In genomic region chr12:51324953-51325352, GRCh38 we compare ENCODE assay signal across 20 cellular contexts. TPM values are rescaled to one million over a fixed set of nuclear protein-coding genes. Genes with fewer than 3 reads are reported as not detected.
DNase-seq lines count a peak whose midpoint lies in the region; ATAC-seq and TF ChIP-seq lines count a peak whose summit lies in the region.
"Had no signal": no experiment of that assay in that cellular context is flagged by ENCODE, and none has a peak within 500 bp of the region (broad histone marks: within the 10 kb centered on the region; RNA-seq: fewer than 3 reads in every experiment).

No MANE protein-coding gene starts in this region.

- H2BK12ac ChIP-seq in trophoblast cell (ENCODE audit: low read length), result no peak overlapping the region

- H3K9ac ChIP-seq in Loucy (ENCODE audit: low read depth, low read length, poor library complexity, severe bottlenecking) (peak overlapping the region; percentile 4), trophoblast cell (ENCODE audit: low read length) (no peak overlapping the region)

- H3K79me1 ChIP-seq in trophoblast cell (ENCODE audit: low read length), result peaks cover 32% of the 10 kb centered on the region

- H3K9me3 ChIP-seq in Loucy (ENCODE audit: insufficient read depth, low read depth, low read length), result no peaks in the 10 kb centered on the region
- no peaks in the 10 kb centered on the region for H3K9me3 ChIP-seq in trophoblast cell (ENCODE audit: insufficient read depth, low read depth, low read length)
- no peaks in the 10 kb centered on the region for H3K9me3 ChIP-seq in hepatocyte (ENCODE audit: low read depth)
- H3K9me3 ChIP-seq in tibial nerve, result no peaks in the 10 kb centered on the region
- H3K9me3 ChIP-seq: ascending aorta, colonic mucosa, esophagus muscularis mucosa, prostate gland had no signal

- intact Hi-C loops in activated CD4-positive, alpha-beta T cell treated with anti-CD3 and anti-CD28 coated beads, Interleukin-2, amount 10 ng/mL, durations not matched to agents 24 days and 14 days (cut with micrococcal nuclease), result loop anchor here (5.0 to 10.0 kb wide), 5 partner anchors 58 to 560 kb away; partner anchors contain the start of genes ATF1, LETMD1, POU6F1 and SLC11A2

- H4K8ac ChIP-seq in trophoblast cell (ENCODE audit: low read depth, low read length), result no peak overlapping the region

- H4K20me1 ChIP-seq in Loucy (ENCODE audit: insufficient read depth, low read length, poor library complexity, severe bottlenecking), result no peaks in the 10 kb centered on the region
- no peaks in the 10 kb centered on the region for H4K20me1 ChIP-seq in hepatocyte (ENCODE audit: insufficient read depth, poor library complexity, severe bottlenecking)

- no peak overlapping the region for H3K23ac ChIP-seq in trophoblast cell (ENCODE audit: low read length)

- H3K27ac Mint-ChIP-seq in activated CD4-positive, alpha-beta T cell treated with anti-CD3 and anti-CD28 coated beads, Interleukin-2, amount 10 ng/mL, durations not matched to agents 24 days and 14 days, result peak overlapping the region; percentile 83
- H3K27ac Mint-ChIP-seq in central memory CD8-positive, alpha-beta T cell (ENCODE audit: low read depth), result peak overlapping the region; percentile 96

- no peak for ATAC-seq in central memory CD8-positive, alpha-beta T cell (replicated peaks; ENCODE audit: extremely low read depth, poor library complexity, severe bottlenecking)

- H3K9me2 ChIP-seq in Loucy (replicated peaks; ENCODE audit: low read depth, low read length) (no peaks in the 10 kb centered on the region), hepatocyte (replicated peaks; ENCODE audit: insufficient read depth) (no peaks in the 10 kb centered on the region)

- H3K9me3 Mint-ChIP-seq in activated CD4-positive, alpha-beta T cell treated with anti-CD3 and anti-CD28 coated beads, Interleukin-2, amount 10 ng/mL, durations not matched to agents 24 days and 14 days, result no peaks in the 10 kb centered on the region
- H3K9me3 Mint-ChIP-seq in central memory CD8-positive, alpha-beta T cell, result no peaks in the 10 kb centered on the region

- H3K4me3 ChIP-seq in Loucy (ENCODE audit: low read length, poor library complexity, severe bottlenecking) (no peak overlapping the region), trophoblast cell (ENCODE audit: low read depth, low read length) (no peak overlapping the region), hepatocyte (no peak overlapping the region), tibial nerve (no peak overlapping the region)
- H3K4me3 ChIP-seq: colonic mucosa, prostate gland had no signal

- TF ChIP-seq EP300 in tibial nerve (IDR thresholded peaks at IDR 0.05), result no peak

- H2AK5ac ChIP-seq in trophoblast cell (ENCODE audit: low read length), result no peak overlapping the region

- no peaks in the 10 kb centered on the region for H3K36me3 ChIP-seq in Loucy (ENCODE audit: insufficient read depth, low read length)
- H3K36me3 ChIP-seq in trophoblast cell (ENCODE audit: control insufficient read depth in 1 of 2, insufficient read depth in 2 of 2, low read length in 2 of 2), result no peaks in the 10 kb centered on the region
- no peaks in the 10 kb centered on the region for H3K36me3 ChIP-seq in hepatocyte (replicated peaks; ENCODE audit: insufficient read depth, low read depth)
- no peaks in the 10 kb centered on the region for H3K36me3 ChIP-seq in tibial nerve
- H3K36me3 ChIP-seq: ascending aorta, colonic mucosa, esophagus muscularis mucosa, prostate gland had no signal

- H3F3A ChIP-seq in Loucy (ENCODE audit: low read depth), result peaks cover 11% of the 10 kb centered on the region

- H3K27me3 Mint-ChIP-seq in activated CD4-positive, alpha-beta T cell treated with anti-CD3 and anti-CD28 coated beads, Interleukin-2, amount 10 ng/mL, durations not matched to agents 24 days and 14 days, result no peaks in the 10 kb centered on the region
- H3K27me3 Mint-ChIP-seq in central memory CD8-positive, alpha-beta T cell, result no peaks in the 10 kb centered on the region

- no CpG with 5 or more reads among the region's 4 CpGs for WGBS in trophoblast cell (ENCODE audit: extremely low coverage, insufficient coverage, insufficient read length)
- 71% methylated on average over 4 of the region's 4 CpGs for WGBS in hepatocyte (ENCODE audit: low lambda C conversion rate, missing lambda C conversion rate)
- 82 to 91% methylated on average over 4 of the region's 4 CpGs for WGBS in tibial nerve, 2 donors

- no peak overlapping the region for H3K27ac ChIP-seq in trophoblast cell (ENCODE audit: low read depth, low read length)
- H3K27ac ChIP-seq in hepatocyte, result no peak overlapping the region
- H3K27ac ChIP-seq in tibial nerve, result no peak overlapping the region
- H3K27ac ChIP-seq: prostate gland had no signal

- no peak overlapping the region for H4K12ac ChIP-seq in trophoblast cell (ENCODE audit: low read depth, low read length)

- TF ChIP-seq CTCF in Loucy (conservative IDR thresholded peaks at IDR 0.05; ENCODE audit: low read length), result no peak
- no peak for TF ChIP-seq CTCF in hepatocyte (IDR thresholded peaks at IDR 0.05; ENCODE audit: poor library complexity)
- no peak for TF ChIP-seq CTCF in tibial nerve (IDR thresholded peaks at IDR 0.05)

- DNase-seq in activated CD4-positive, alpha-beta T cell treated with anti-CD3 and anti-CD28 coated beads, Interleukin-2, amount 10 ng/mL, durations not matched to agents 24 days and 14 days, result no peak
- DNase-seq in activated CD4-positive, alpha-beta T cell treated with anti-CD3 and anti-CD28 coated beads for 1 hour, result no peak
- DNase-seq in central memory CD8-positive, alpha-beta T cell (ENCODE audit: low spot score in 2 of 2), result no peak
- DNase-seq in trophoblast cell, result peak; percentile 70 to 84
- no peak for DNase-seq in hepatocyte (ENCODE audit: low spot score)
- no peak for DNase-seq in SKM-1 treated with dmso at 0.1 percent for 144 hours (lab: John Stamatoyannopoulos, UW; ENCODE audit: unreplicated experiment)
- no peak for DNase-seq in tibial nerve (ENCODE audit: low spot score in 2 of 2)
- DNase-seq: ACHN; activated CD8-positive, alpha-beta memory T cell treated with anti-CD3 and anti-CD28 coated beads, Interleukin-2, amount 50 U/mL, for 48 hours; colonic mucosa; Karpas-422; NCI-H146; NCI-H510A had no signal

- H3K27me3 ChIP-seq in Loucy (ENCODE audit: insufficient read depth, low read length, poor library complexity, severe bottlenecking), result no peaks in the 10 kb centered on the region
- no peaks in the 10 kb centered on the region for H3K27me3 ChIP-seq in trophoblast cell (ENCODE audit: insufficient read depth, low read length)
- no peaks in the 10 kb centered on the region for H3K27me3 ChIP-seq in hepatocyte
- no peaks in the 10 kb centered on the region for H3K27me3 ChIP-seq in tibial nerve
- H3K27me3 ChIP-seq: ascending aorta, colonic mucosa had no signal

- no peak for TF ChIP-seq POLR2A in tibial nerve (IDR thresholded peaks at IDR 0.05)

- peaks cover 84% of the 10 kb centered on the region for H3K4me1 ChIP-seq in Loucy (ENCODE audit: insufficient read depth, low read length, poor library complexity, severe bottlenecking)
- H3K4me1 ChIP-seq in trophoblast cell (ENCODE audit: control insufficient read depth in 1 of 2, insufficient read depth in 2 of 2, low read length in 2 of 2), result peaks cover 17 to 41% of the 10 kb centered on the region in 2 experiments
- no peaks in the 10 kb centered on the region for H3K4me1 ChIP-seq in hepatocyte (ENCODE audit: insufficient read depth)
- peaks cover 0 to 21% (median 15%) of the 10 kb centered on the region in 4 donors for H3K4me1 ChIP-seq in tibial nerve
- H3K4me1 ChIP-seq: ascending aorta, colonic mucosa, prostate gland had no signal

- H3K4me2 ChIP-seq in Loucy (ENCODE audit: low read depth, low read length, poor library complexity, severe bottlenecking) (no peak overlapping the region), trophoblast cell (ENCODE audit: low read length) (no peak overlapping the region), hepatocyte (no peak overlapping the region)

- H2BK120ac ChIP-seq in trophoblast cell (ENCODE audit: insufficient read depth, low read length, poor library complexity), result no peak overlapping the region

- no peak overlapping the region for H3K14ac ChIP-seq in trophoblast cell (ENCODE audit: low read length)

- peaks cover 44% of the 10 kb centered on the region for H3K79me2 ChIP-seq in Loucy (ENCODE audit: insufficient read depth, low read length)
- no peaks in the 10 kb centered on the region for H3K79me2 ChIP-seq in trophoblast cell (ENCODE audit: control insufficient read depth, insufficient read depth, low read length, poor library complexity)
- H3K79me2 ChIP-seq in hepatocyte, result no peaks in the 10 kb centered on the region

- peaks cover 23% of the 10 kb centered on the region for H3K36me3 Mint-ChIP-seq in activated CD4-positive, alpha-beta T cell treated with anti-CD3 and anti-CD28 coated beads, Interleukin-2, amount 10 ng/mL, durations not matched to agents 24 days and 14 days (ENCODE audit: low read depth)
- H3K36me3 Mint-ChIP-seq in central memory CD8-positive, alpha-beta T cell (ENCODE audit: insufficient read depth), result peaks cover 30% of the 10 kb centered on the region

- H2AFZ ChIP-seq in Loucy (ENCODE audit: low read length) (no peak overlapping the region), trophoblast cell (ENCODE audit: insufficient read depth, low read length, poor library complexity) (no peak overlapping the region), hepatocyte (no peak overlapping the region)

- no peak overlapping the region for H4K91ac ChIP-seq in trophoblast cell (ENCODE audit: low read depth, low read length)

- peak overlapping the region; percentile 70 for H3K4me3 Mint-ChIP-seq in activated CD4-positive, alpha-beta T cell treated with anti-CD3 and anti-CD28 coated beads, Interleukin-2, amount 10 ng/mL, durations not matched to agents 24 days and 14 days
- H3K4me3 Mint-ChIP-seq in central memory CD8-positive, alpha-beta T cell, result peak overlapping the region; percentile 95

- no peak overlapping the region for H3K4ac ChIP-seq in trophoblast cell (ENCODE audit: low read depth, low read length)

- H2BK5ac ChIP-seq in trophoblast cell (ENCODE audit: low read depth, low read length, poor library complexity), result no peak overlapping the region

- no peak overlapping the region for H3K18ac ChIP-seq in trophoblast cell (ENCODE audit: low read length)

- H3K4me1 Mint-ChIP-seq in activated CD4-positive, alpha-beta T cell treated with anti-CD3 and anti-CD28 coated beads, Interleukin-2, amount 10 ng/mL, durations not matched to agents 24 days and 14 days, result peaks cover 71% of the 10 kb centered on the region
- peaks cover 83% of the 10 kb centered on the region for H3K4me1 Mint-ChIP-seq in central memory CD8-positive, alpha-beta T cell

RNA-seq across cellular contexts. Expression of gene BIN2, which starts 1.0 kb away (rescaled TPM):
- total RNA-seq in activated CD4-positive, alpha-beta T cell treated with anti-CD3 and anti-CD28 coated beads, Interleukin-2, amount 10 ng/mL, durations not matched to agents 24 days and 14 days, result 31.7 and 33.2 TPM in 2 replicates
- polyA plus RNA-seq in trophoblast cell (2013), result 1.5 and 1.6 TPM in 2 replicates
- total RNA-seq in hepatocyte (0.07 TPM in 1 of 2 replicates, not detected in the other), tibial nerve (10 to 100 TPM in 1 of 4 donors, 1 to 10 TPM in 3; 2.8 to 11.1 (median 4.3) TPM)
- 0.18 TPM in 1 of 2 replicates, not detected in the other for polyA plus RNA-seq in hepatocyte
- total RNA-seq: SK-MEL-5 had no signal

RNA-seq across cellular contexts. Expression of gene CELA1, which starts 21.5 kb away (rescaled TPM):
- not detected in 2 replicates for total RNA-seq in activated CD4-positive, alpha-beta T cell treated with anti-CD3 and anti-CD28 coated beads, Interleukin-2, amount 10 ng/mL, durations not matched to agents 24 days and 14 days
- not detected in 2 replicates for polyA plus RNA-seq in trophoblast cell (2013)
- not detected in 2 replicates for total RNA-seq in hepatocyte
- polyA plus RNA-seq in hepatocyte, result not detected in 2 replicates
- not detected for total RNA-seq in tibial nerve
- total RNA-seq: ascending aorta, colonic mucosa, esophagus muscularis mucosa, mucosa of gallbladder, prostate gland, SK-MEL-5, temporal lobe had no signal

RNA-seq across cellular contexts. Expression of gene SMAGP, which starts 54.7 kb away (rescaled TPM):
- total RNA-seq in activated CD4-positive, alpha-beta T cell treated with anti-CD3 and anti-CD28 coated beads, Interleukin-2, amount 10 ng/mL, durations not matched to agents 24 days and 14 days, result 0.24 and 0.26 TPM in 2 replicates
- polyA plus RNA-seq in trophoblast cell (2013), result 119 and 122 TPM in 2 replicates
- total RNA-seq in hepatocyte (19.9 and 28.3 TPM in 2 replicates), tibial nerve (10 to 100 TPM in 1 of 4 donors, 1 to 10 TPM in 3; 2.0 to 10.2 (median 4.4) TPM)
- polyA plus RNA-seq in hepatocyte, result 16.5 and 24.6 TPM in 2 replicates

Comparison
In these comparisons a context has a peak if more than half of its experiments do, and no peak if none do; other contexts are left out.
1. DNase-seq: peak in trophoblast cell (2 of 2); none in activated CD4-positive, alpha-beta T cell treated with anti-CD3 and anti-CD28 coated beads, Interleukin-2, amount 10 ng/mL, durations not matched to agents 24 days and 14 days (single experiment), activated CD4-positive, alpha-beta T cell treated with anti-CD3 and anti-CD28 coated beads for 1 hour (single experiment), central memory CD8-positive, alpha-beta T cell (0 of 2), hepatocyte (single experiment), SKM-1 treated with dmso at 0.1 percent for 144 hours (single experiment) and tibial nerve (0 of 2).